ENCODE assay signal across 1 cellular context in the genomic region with DNA sequence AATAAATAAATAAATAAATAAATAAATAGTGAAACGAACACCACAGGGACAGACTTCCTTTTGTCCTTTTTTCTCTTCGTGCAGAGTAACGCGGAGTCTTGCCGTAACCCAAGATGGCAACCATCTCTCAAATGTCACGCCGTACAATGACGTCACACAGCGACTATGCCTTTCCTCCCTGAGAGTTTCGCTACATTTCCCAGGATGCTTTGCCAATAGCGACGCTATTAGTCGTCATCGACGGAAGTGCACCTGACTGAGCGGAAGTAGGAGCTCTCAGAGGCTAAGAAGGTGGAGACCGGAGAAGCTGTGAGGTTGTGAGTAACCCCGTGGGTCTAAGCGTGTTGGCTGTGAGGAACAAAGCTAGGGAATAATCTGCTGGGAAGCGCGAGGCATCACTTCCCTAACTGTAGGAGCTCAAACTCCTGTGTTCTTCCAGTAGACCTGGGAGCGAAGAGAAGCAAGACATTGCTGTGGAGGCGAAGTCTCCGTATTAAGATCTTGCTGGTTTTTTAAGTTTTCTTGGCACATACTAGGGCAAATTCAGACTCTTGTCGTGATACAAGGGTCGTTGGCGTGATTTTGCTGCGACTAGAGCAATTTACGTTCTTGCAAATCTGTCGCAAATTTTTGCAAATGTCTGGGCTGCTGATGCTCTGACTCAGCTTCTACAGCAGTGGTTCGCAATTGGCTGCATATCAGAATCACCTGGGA.
TF ChIP-seq lines count a peak whose summit lies in the region.

A gene with protein sequence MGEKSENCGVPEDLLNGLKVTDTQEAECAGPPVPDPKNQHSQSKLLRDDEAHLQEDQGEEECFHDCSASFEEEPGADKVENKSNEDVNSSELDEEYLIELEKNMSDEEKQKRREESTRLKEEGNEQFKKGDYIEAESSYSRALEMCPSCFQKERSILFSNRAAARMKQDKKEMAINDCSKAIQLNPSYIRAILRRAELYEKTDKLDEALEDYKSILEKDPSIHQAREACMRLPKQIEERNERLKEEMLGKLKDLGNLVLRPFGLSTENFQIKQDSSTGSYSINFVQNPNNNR (plus strand): TSS at position 263 of the 714 bp plus-strand sequence. CDS start 1,390 bp downstream, outside the sequence.

TF ChIP-seq in K562, 482 proteins besides CTCF, POLR2A, EP300 and RAD21 (continued from another document and continues in another):
- TF ChIP-seq, protein P1, sequence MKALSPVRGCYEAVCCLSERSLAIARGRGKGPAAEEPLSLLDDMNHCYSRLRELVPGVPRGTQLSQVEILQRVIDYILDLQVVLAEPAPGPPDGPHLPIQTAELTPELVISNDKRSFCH (CRISPR knock-in tag; IDR thresholded peaks at IDR 0.05), result no peak
- TF ChIP-seq, protein P1 (tag; IDR thresholded peaks at IDR 0.05), result peak; percentile 87; the same call in 1 of the 2 replicates
- peak; percentile 96 for TF ChIP-seq POLR2AphosphoS5 (IDR thresholded peaks at IDR 0.05; ENCODE audit: control insufficient read depth, insufficient read depth, low read depth, low read length)
- peak; percentile 89 for TF ChIP-seq KDM5B (IDR thresholded peaks at IDR 0.05; ENCODE audit: insufficient replicate concordance, low read depth, low read length)
- no peak for TF ChIP-seq EHMT2 (IDR thresholded peaks at IDR 0.05)
- TF ChIP-seq PHF21A (IDR thresholded peaks at IDR 0.05; ENCODE audit: borderline replicate concordance, low read depth), result no peak
- no peak for TF ChIP-seq MAFK (IDR thresholded peaks at IDR 0.05; ENCODE audit: low read length)
- TF ChIP-seq, protein P2, sequence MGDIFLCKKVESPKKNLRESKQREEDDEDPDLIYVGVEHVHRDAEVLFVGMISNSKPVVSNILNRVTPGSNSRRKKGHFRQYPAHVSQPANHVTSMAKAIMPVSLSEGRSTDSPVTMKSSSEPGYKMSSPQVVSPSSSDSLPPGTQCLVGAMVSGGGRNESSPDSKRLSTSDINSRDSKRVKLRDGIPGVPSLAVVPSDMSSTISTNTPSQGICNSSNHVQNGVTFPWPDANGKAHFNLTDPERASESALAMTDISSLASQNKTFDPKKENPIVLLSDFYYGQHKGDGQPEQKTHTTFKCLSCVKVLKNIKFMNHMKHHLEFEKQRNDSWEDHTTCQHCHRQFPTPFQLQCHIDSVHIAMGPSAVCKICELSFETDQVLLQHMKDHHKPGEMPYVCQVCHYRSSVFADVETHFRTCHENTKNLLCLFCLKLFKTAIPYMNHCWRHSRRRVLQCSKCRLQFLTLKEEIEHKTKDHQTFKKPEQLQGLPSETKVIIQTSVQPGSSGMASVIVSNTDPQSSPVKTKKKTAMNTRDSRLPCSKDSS (IDR thresholded peaks at IDR 0.05; ENCODE audit: low read depth, partially characterized antibody), result no peak
- TF ChIP-seq ZC3H4 (CRISPR knock-in tag; IDR thresholded peaks at IDR 0.05; ENCODE audit: borderline replicate concordance), result no peak
- TF ChIP-seq CREB1 (IDR thresholded peaks at IDR 0.05), result peak; percentile 99
- TF ChIP-seq CREB1 (CRISPR knock-in tag; IDR thresholded peaks at IDR 0.05), result peak; percentile 98
- TF ChIP-seq, protein P3, sequence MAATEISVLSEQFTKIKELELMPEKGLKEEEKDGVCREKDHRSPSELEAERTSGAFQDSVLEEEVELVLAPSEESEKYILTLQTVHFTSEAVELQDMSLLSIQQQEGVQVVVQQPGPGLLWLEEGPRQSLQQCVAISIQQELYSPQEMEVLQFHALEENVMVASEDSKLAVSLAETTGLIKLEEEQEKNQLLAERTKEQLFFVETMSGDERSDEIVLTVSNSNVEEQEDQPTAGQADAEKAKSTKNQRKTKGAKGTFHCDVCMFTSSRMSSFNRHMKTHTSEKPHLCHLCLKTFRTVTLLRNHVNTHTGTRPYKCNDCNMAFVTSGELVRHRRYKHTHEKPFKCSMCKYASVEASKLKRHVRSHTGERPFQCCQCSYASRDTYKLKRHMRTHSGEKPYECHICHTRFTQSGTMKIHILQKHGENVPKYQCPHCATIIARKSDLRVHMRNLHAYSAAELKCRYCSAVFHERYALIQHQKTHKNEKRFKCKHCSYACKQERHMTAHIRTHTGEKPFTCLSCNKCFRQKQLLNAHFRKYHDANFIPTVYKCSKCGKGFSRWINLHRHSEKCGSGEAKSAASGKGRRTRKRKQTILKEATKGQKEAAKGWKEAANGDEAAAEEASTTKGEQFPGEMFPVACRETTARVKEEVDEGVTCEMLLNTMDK (IDR thresholded peaks at IDR 0.05; ENCODE audit: borderline replicate concordance, insufficient read depth, low read depth, low read length, poor library complexity, severe bottlenecking), result no peak
- TF ChIP-seq TBP (optimal IDR thresholded peaks at IDR 0.05; ENCODE audit: low read depth, low read length), result peak; percentile 76
- TF ChIP-seq CEBPG (CRISPR knock-in tag; IDR thresholded peaks at IDR 0.05), result no peak; the same call in none of the 2 replicates
- no peak; a peak in 1 of 4 replicates for TF ChIP-seq CEBPG (tag; conservative IDR thresholded peaks at IDR 0.05 in 1 of 2, IDR thresholded peaks at IDR 0.05 in 1 of 2)
- no peak for TF ChIP-seq NCOA2 (IDR thresholded peaks at IDR 0.05; ENCODE audit: partially characterized antibody in 2 of 2)
- no peak for TF ChIP-seq CCNT2 (IDR thresholded peaks at IDR 0.05; ENCODE audit: borderline replicate concordance, extremely low read depth, insufficient read length, low read depth, low read length)
- TF ChIP-seq DDX20 (tag; IDR thresholded peaks at IDR 0.05; ENCODE audit: low read depth), result no peak
- TF ChIP-seq ZNF324 (CRISPR knock-in tag; IDR thresholded peaks at IDR 0.05), result no peak
- TF ChIP-seq, protein P4, sequence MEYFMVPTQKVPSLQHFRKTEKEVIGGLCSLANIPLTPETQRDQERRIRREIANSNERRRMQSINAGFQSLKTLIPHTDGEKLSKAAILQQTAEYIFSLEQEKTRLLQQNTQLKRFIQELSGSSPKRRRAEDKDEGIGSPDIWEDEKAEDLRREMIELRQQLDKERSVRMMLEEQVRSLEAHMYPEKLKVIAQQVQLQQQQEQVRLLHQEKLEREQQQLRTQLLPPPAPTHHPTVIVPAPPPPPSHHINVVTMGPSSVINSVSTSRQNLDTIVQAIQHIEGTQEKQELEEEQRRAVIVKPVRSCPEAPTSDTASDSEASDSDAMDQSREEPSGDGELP (CRISPR knock-in tag; IDR thresholded peaks at IDR 0.05; ENCODE audit: borderline replicate concordance), result peak; percentile 70; the same call in 1 of the 2 replicates
- no peak for TF ChIP-seq CHCHD3 (CRISPR knock-in tag; IDR thresholded peaks at IDR 0.05)
- TF ChIP-seq MAFF (IDR thresholded peaks at IDR 0.05; ENCODE audit: low read length), result no peak
- 0 out of 2 replicates have a peak, but pooled peaks have one; percentile 6 for TF ChIP-seq ELF4 (CRISPR knock-in tag; IDR thresholded peaks at IDR 0.05)
- TF ChIP-seq, protein P5, sequence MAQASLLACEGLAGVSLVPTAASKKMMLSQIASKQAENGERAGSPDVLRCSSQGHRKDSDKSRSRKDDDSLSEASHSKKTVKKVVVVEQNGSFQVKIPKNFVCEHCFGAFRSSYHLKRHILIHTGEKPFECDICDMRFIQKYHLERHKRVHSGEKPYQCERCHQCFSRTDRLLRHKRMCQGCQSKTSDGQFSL (CRISPR knock-in tag; IDR thresholded peaks at IDR 0.05), result no peak
- TF ChIP-seq, protein P5 (tag; IDR thresholded peaks at IDR 0.05), result no peak
- peak; percentile 5 for TF ChIP-seq NFYB (IDR thresholded peaks at IDR 0.05; ENCODE audit: extremely low read depth, insufficient read length)
- TF ChIP-seq, protein P6, sequence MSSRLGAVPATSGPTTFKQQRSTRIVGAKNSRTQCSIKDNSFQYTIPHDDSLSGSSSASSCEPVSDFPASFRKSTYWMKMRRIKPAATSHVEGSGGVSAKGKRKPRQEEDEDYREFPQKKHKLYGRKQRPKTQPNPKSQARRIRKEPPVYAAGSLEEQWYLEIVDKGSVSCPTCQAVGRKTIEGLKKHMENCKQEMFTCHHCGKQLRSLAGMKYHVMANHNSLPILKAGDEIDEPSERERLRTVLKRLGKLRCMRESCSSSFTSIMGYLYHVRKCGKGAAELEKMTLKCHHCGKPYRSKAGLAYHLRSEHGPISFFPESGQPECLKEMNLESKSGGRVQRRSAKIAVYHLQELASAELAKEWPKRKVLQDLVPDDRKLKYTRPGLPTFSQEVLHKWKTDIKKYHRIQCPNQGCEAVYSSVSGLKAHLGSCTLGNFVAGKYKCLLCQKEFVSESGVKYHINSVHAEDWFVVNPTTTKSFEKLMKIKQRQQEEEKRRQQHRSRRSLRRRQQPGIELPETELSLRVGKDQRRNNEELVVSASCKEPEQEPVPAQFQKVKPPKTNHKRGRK (tag; IDR thresholded peaks at IDR 0.05), result no peak
- TF ChIP-seq, protein P7, sequence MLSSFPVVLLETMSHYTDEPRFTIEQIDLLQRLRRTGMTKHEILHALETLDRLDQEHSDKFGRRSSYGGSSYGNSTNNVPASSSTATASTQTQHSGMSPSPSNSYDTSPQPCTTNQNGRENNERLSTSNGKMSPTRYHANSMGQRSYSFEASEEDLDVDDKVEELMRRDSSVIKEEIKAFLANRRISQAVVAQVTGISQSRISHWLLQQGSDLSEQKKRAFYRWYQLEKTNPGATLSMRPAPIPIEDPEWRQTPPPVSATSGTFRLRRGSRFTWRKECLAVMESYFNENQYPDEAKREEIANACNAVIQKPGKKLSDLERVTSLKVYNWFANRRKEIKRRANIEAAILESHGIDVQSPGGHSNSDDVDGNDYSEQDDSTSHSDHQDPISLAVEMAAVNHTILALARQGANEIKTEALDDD (IDR thresholded peaks at IDR 0.05), result no peak
- TF ChIP-seq ZNF174 (CRISPR knock-in tag; IDR thresholded peaks at IDR 0.05), result no peak
- no peak for TF ChIP-seq FOXJ3 (CRISPR knock-in tag; IDR thresholded peaks at IDR 0.05)
- no peak for TF ChIP-seq MEF2D (tag; conservative IDR thresholded peaks at IDR 0.05; ENCODE audit: low read depth)
- no peak for TF ChIP-seq ESRRB (CRISPR knock-in tag; IDR thresholded peaks at IDR 0.05; ENCODE audit: borderline replicate concordance)
- TF ChIP-seq TARDBP (IDR thresholded peaks at IDR 0.05), result no peak
- TF ChIP-seq POLR3G (IDR thresholded peaks at IDR 0.05; ENCODE audit: extremely low read depth, insufficient read length, insufficient replicate concordance), result no peak
- TF ChIP-seq ETV6 (IDR thresholded peaks at IDR 0.05; ENCODE audit: borderline replicate concordance in 1 of 2, low read depth in 2 of 2, low read length in 1 of 2), result no peak
- TF ChIP-seq ETV6 (CRISPR knock-in tag; IDR thresholded peaks at IDR 0.05; ENCODE audit: borderline replicate concordance), result no peak
- no peak for TF ChIP-seq BRD9 (IDR thresholded peaks at IDR 0.05; ENCODE audit: low read depth, partially characterized antibody)
- no peak for TF ChIP-seq STAG1 (CRISPR knock-in tag; IDR thresholded peaks at IDR 0.05; ENCODE audit: borderline replicate concordance)
- TF ChIP-seq CHD2 (IDR thresholded peaks at IDR 0.05; ENCODE audit: low read depth, low read length), result no peak
- no peak for TF ChIP-seq RBM22 (IDR thresholded peaks at IDR 0.05; ENCODE audit: low read depth, low read length, poor library complexity, severe bottlenecking)
- no peak for TF ChIP-seq CCAR2 (IDR thresholded peaks at IDR 0.05; ENCODE audit: low read depth, low read length)
- TF ChIP-seq, protein P8, sequence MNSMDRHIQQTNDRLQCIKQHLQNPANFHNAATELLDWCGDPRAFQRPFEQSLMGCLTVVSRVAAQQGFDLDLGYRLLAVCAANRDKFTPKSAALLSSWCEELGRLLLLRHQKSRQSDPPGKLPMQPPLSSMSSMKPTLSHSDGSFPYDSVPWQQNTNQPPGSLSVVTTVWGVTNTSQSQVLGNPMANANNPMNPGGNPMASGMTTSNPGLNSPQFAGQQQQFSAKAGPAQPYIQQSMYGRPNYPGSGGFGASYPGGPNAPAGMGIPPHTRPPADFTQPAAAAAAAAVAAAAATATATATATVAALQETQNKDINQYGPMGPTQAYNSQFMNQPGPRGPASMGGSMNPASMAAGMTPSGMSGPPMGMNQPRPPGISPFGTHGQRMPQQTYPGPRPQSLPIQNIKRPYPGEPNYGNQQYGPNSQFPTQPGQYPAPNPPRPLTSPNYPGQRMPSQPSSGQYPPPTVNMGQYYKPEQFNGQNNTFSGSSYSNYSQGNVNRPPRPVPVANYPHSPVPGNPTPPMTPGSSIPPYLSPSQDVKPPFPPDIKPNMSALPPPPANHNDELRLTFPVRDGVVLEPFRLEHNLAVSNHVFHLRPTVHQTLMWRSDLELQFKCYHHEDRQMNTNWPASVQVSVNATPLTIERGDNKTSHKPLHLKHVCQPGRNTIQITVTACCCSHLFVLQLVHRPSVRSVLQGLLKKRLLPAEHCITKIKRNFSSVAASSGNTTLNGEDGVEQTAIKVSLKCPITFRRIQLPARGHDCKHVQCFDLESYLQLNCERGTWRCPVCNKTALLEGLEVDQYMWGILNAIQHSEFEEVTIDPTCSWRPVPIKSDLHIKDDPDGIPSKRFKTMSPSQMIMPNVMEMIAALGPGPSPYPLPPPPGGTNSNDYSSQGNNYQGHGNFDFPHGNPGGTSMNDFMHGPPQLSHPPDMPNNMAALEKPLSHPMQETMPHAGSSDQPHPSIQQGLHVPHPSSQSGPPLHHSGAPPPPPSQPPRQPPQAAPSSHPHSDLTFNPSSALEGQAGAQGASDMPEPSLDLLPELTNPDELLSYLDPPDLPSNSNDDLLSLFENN (IDR thresholded peaks at IDR 0.05; ENCODE audit: low read depth in 2 of 2, low read length in 2 of 2), result no peak
